11 cellular contexts compared by ENCODE assay signal in genomic region chr5:141177577-141178191, GRCh38. TPM values are rescaled to one million over a fixed set of nuclear protein-coding genes. Genes with fewer than 3 reads are reported as not detected.
DNase-seq lines count a peak whose midpoint lies in the region; FAIRE-seq and TF ChIP-seq lines count a peak whose summit lies in the region.
"Not testable (repeated sequence)": the region's sequence is repeated elsewhere in the genome, so short reads cannot be mapped to it uniquely, and the experiment has no call there.
"Had no signal": no experiment of that assay in that cellular context is flagged by ENCODE, and none has a peak within 500 bp of the region (broad histone marks: within the 10 kb centered on the region; RNA-seq: fewer than 3 reads in every experiment).

PCDHB8 (plus strand) TSS chr5:141177790; CDS start chr5:141178035, 245 bp downstream.

- H2BK5ac ChIP-seq in mesendoderm (ENCODE audit: low read length): not testable (repeated sequence)

- H3F3A ChIP-seq in SK-N-SH (replicated peaks; ENCODE audit: insufficient read depth): not testable (repeated sequence)

- TF ChIP-seq POLR2A in endothelial cell of umbilical vein (IDR thresholded peaks at IDR 0.05; ENCODE audit: low read depth, low read length): not testable (repeated sequence)

- H3K4me2 ChIP-seq in SK-N-SH: peak within 1 kb of the TSS; percentile 42; the same call in 1 of the 2 replicates
- H3K4me2 ChIP-seq in endothelial cell of umbilical vein (ENCODE audit: insufficient read depth, low read length); mesendoderm (ENCODE audit: low read length): not testable (repeated sequence)

- not testable (repeated sequence) for H2AFZ ChIP-seq in SK-N-SH (ENCODE audit: low read depth); endothelial cell of umbilical vein (ENCODE audit: low read depth, low read length)

- TF ChIP-seq CTCF in LNCaP clone FGC (IDR thresholded peaks at IDR 0.05; ENCODE audit: control insufficient read depth, extremely low read depth, insufficient read depth) (peak; percentile 43), SK-N-SH (IDR thresholded peaks at IDR 0.05) (peak; percentile 51)
- not testable (repeated sequence) for TF ChIP-seq CTCF in endothelial cell of umbilical vein (IDR thresholded peaks at IDR 0.05; ENCODE audit: extremely low read depth in 1 of 2, insufficient read depth in 1 of 2, low read depth in 1 of 2, low read length in 2 of 2)

- FAIRE-seq in endothelial cell of umbilical vein (lab: Jason Lieb, UNC): peak; percentile 43

- not testable (repeated sequence) for H2BK120ac ChIP-seq in mesendoderm (ENCODE audit: low read depth, low read length)

- not testable (repeated sequence) for TF ChIP-seq RAD21 in SK-N-SH (IDR thresholded peaks at IDR 0.05; ENCODE audit: low read length)

- H3K4ac ChIP-seq in mesendoderm (ENCODE audit: low read depth, low read length): not testable (repeated sequence)

- not testable (repeated sequence) for H3K18ac ChIP-seq in mesendoderm (ENCODE audit: low read length)

- TF ChIP-seq EP300 in SK-N-SH (IDR thresholded peaks at IDR 0.05; ENCODE audit: borderline replicate concordance in 1 of 2, low read depth in 1 of 2, low read length in 1 of 2): not testable (repeated sequence)

- dilution Hi-C loops in endothelial cell of umbilical vein (cut with MboI; ENCODE audit: extremely low pct_ligation_motif_present, low sequenced_read_pairs): not testable (repeated sequence)

- H3K36me3 ChIP-seq in H7 (replicated peaks; ENCODE audit: control insufficient read depth, insufficient read depth, low read length); SK-N-SH (replicated peaks in 1 of 2; ENCODE audit: control insufficient read depth in 1 of 2, insufficient read depth in 2 of 2, low read length in 1 of 2); endothelial cell of umbilical vein (ENCODE audit: control insufficient read depth in 2 of 2, extremely low read depth in 1 of 2, insufficient read depth in 2 of 2, low read length in 2 of 2); mesendoderm (ENCODE audit: control insufficient read depth, insufficient read depth, low read length): not testable (repeated sequence)

- POLR2A ChIA-PET in SK-N-SH (lab: Yijun Ruan, JAX); endothelial cell of umbilical vein (lab: Charles Lee): not testable (repeated sequence)

- H3K9ac ChIP-seq in SK-N-SH; endothelial cell of umbilical vein (replicated peaks; ENCODE audit: extremely low read depth, insufficient read depth, low read length); mesendoderm (ENCODE audit: low read length): not testable (repeated sequence)

- not testable (repeated sequence) for BruUV-seq in endothelial cell of umbilical vein (replicated peaks; lab: Mats Ljungman, UMichigan)

- H3K9me3 ChIP-seq in SK-N-SH; endothelial cell of umbilical vein (replicated peaks; ENCODE audit: control insufficient read depth, insufficient read depth, low read length): not testable (repeated sequence)

- not testable (repeated sequence) for H3K9me2 ChIP-seq in SK-N-SH

- H3K4me3 ChIP-seq in H7 (ENCODE audit: insufficient read depth, low read depth, low read length); endothelial cell of umbilical vein (replicated peaks in 1 of 3; ENCODE audit: insufficient read depth in 1 of 3, low read depth in 1 of 3, low read length in 3 of 3); mesendoderm (ENCODE audit: low read length): not testable (repeated sequence)
- H3K4me3 ChIP-seq in LNCaP clone FGC (ENCODE audit: low read depth, low read length) (peak within 1 kb of the TSS; percentile 6; the same call in 1 of the 2 replicates), SK-N-SH (ENCODE audit: low read depth in 2 of 2, low read length in 1 of 2) (peak within 1 kb of the TSS; percentile 24 to 40; a peak in 3 of 4 replicates)

- H3K79me2 ChIP-seq in SK-N-SH (ENCODE audit: insufficient read depth); endothelial cell of umbilical vein (ENCODE audit: control insufficient read depth, insufficient read depth, low read length); mesendoderm (ENCODE audit: control insufficient read depth, insufficient read depth, low read length): not testable (repeated sequence)

- intact Hi-C loops in endothelial cell of umbilical vein (cut with micrococcal nuclease): not testable (repeated sequence)

- H3K27me3 ChIP-seq in H7 (ENCODE audit: control insufficient read depth, insufficient read depth, low read length); SK-N-SH (ENCODE audit: insufficient read depth); endothelial cell of umbilical vein (ENCODE audit: control insufficient read depth in 2 of 2, insufficient read depth in 2 of 2, low read length in 2 of 2); mesendoderm (ENCODE audit: insufficient read depth, low read length, poor library complexity): not testable (repeated sequence)

- WGBS in SK-N-SH (ENCODE audit: low lambda C conversion rate): 28% methylated on average over 14 of the region's 18 CpGs
- no CpG with 5 or more reads among the region's 18 CpGs for WGBS in mesendoderm (ENCODE audit: extremely low coverage, insufficient coverage, low lambda C conversion rate)

- peak; percentile 38 for DNase-seq in DMS 273 (lab: John Stamatoyannopoulos, UW; ENCODE audit: unreplicated experiment)
- peak; percentile 51 for DNase-seq in H7
- DNase-seq in LNCaP clone FGC (ENCODE audit: low read depth); endothelial cell of umbilical vein (ENCODE audit: low read depth, low spot score): not testable (repeated sequence)
- peak; percentile 92 for DNase-seq in NCI-H748 (lab: John Stamatoyannopoulos, UW; ENCODE audit: unreplicated experiment)
- peak; percentile 69 for DNase-seq in SK-N-SH
- DNase-seq in mesendoderm: peak; percentile 77

- H3K27ac ChIP-seq in SK-N-SH (ENCODE audit: low read depth in 2 of 2, low read length in 1 of 2); endothelial cell of umbilical vein (ENCODE audit: insufficient read depth, low read depth, low read length); mesendoderm (ENCODE audit: low read depth, low read length): not testable (repeated sequence)

- not testable (repeated sequence) for H3K4me1 ChIP-seq in SK-N-SH (ENCODE audit: control insufficient read depth in 1 of 2, insufficient read depth in 2 of 2, low read depth in 1 of 2, low read length in 1 of 2); endothelial cell of umbilical vein (ENCODE audit: control insufficient read depth, extremely low read depth, insufficient read depth, low read length); mesendoderm (ENCODE audit: control insufficient read depth, low read depth, low read length)

- not testable (repeated sequence) for H3K79me1 ChIP-seq in mesendoderm (ENCODE audit: low read length)

- CTCF ChIA-PET in SK-N-SH (lab: Yijun Ruan, JAX): interaction anchor here (0.7 to 1.8 kb wide), 16 partner anchors 9 to 410 kb away, joined by 3 to 11 read pairs (median 4); partner anchors contain the start of genes PCDHAC1, PCDHB14, PCDHB5 and PCDHB6
- CTCF ChIA-PET in endothelial cell of umbilical vein (lab: Charles Lee): interaction anchor here (0.8 to 1.4 kb wide), 2 partner anchors 9 to 56 kb away, joined by 3 read pairs; partner anchors contain the start of genes PCDHB4 and PCDHB9

- not testable (repeated sequence) for H4K5ac ChIP-seq in mesendoderm (ENCODE audit: low read length)

- not testable (repeated sequence) for H4K8ac ChIP-seq in mesendoderm (ENCODE audit: low read depth, low read length)

- H4K20me1 ChIP-seq in SK-N-SH (ENCODE audit: insufficient read depth); endothelial cell of umbilical vein (replicated peaks; ENCODE audit: control insufficient read depth, extremely low read depth, insufficient read depth, low read length): not testable (repeated sequence)

- H2BK15ac ChIP-seq in mesendoderm (replicated peaks; ENCODE audit: low read depth): not testable (repeated sequence)

- not testable (repeated sequence) for H3K56ac ChIP-seq in mesendoderm (ENCODE audit: low read length)

- H2AK5ac ChIP-seq in mesendoderm (ENCODE audit: low read length): not testable (repeated sequence)

- H3K9me1 ChIP-seq in endothelial cell of umbilical vein (replicated peaks; ENCODE audit: control insufficient read depth, extremely low read depth, insufficient read depth, low read length): not testable (repeated sequence)

- not testable (repeated sequence) for H3K23ac ChIP-seq in mesendoderm (ENCODE audit: low read length)

RNA-seq across cellular contexts. Expression of gene PCDHB8, which starts in this region (rescaled TPM):
- total RNA-seq in H7 (2014; rRNA removed; shearing (Covaris generic)): not detected in 2 replicates
- polyA plus RNA-seq in SK-N-SH (2012; rRNA removed): 3.0 and 3.4 TPM in 2 replicates
- polyA plus RNA-seq in SK-N-SH (2012; cell fraction: cytosol; rRNA removed): 2.3 and 3.5 TPM in 2 replicates
- polyA plus RNA-seq in SK-N-SH (2012; cell fraction: nucleus; rRNA removed): 3.8 and 6.3 TPM in 2 replicates
- total RNA-seq in endothelial cell of umbilical vein: 0.53 TPM in 1 of 2 replicates, not detected in the other
- polyA plus RNA-seq in endothelial cell of umbilical vein: 0.11 and 0.25 TPM in 2 replicates
- 0.13 and 0.17 TPM in 2 replicates for polyA plus RNA-seq in endothelial cell of umbilical vein (2011; cell fraction: cytosol; rRNA removed)
- 0.15 and 0.21 TPM in 2 replicates for polyA plus RNA-seq in endothelial cell of umbilical vein (2011; cell fraction: nucleus; rRNA removed)
- 0.07 and 0.18 TPM in 2 replicates for polyA plus RNA-seq in endothelial cell of umbilical vein (2012)
- polyA minus RNA-seq in endothelial cell of umbilical vein: 0.42 and 0.51 TPM in 2 replicates
- polyA minus RNA-seq in endothelial cell of umbilical vein (2011; cell fraction: cytosol; rRNA and poly(A)+ RNA removed): not detected
- 0.24 TPM in 1 of 2 replicates, not detected in the other for polyA minus RNA-seq in endothelial cell of umbilical vein (2011; cell fraction: nucleus; rRNA and poly(A)+ RNA removed)
- 0.60 TPM for polyA plus RNA-seq in mesendoderm (2013, experiment 1 of 2)
- polyA plus RNA-seq in mesendoderm (2013, experiment 2 of 2): 0.60 TPM
- total RNA-seq: activated CD8-positive, alpha-beta T cell treated with anti-CD3 and anti-CD28 coated beads for 36 hours; CD4-positive, CD25-positive, alpha-beta regulatory T cell; epithelial cell of proximal tubule; foreskin keratinocyte had no signal
- polyA plus RNA-seq: CD4-positive, CD25-positive, alpha-beta regulatory T cell; foreskin keratinocyte had no signal

Comparison
In these comparisons a context has a peak if more than half of its experiments do, and no peak if none do; other contexts are left out.
1. Peak in DNase-seq in H7; RNA of the gene not detected or under 1 TPM.